28 cellular contexts compared by ENCODE assay signal in genomic region chr15:46450810-46451182, GRCh38.
"Had no signal": no experiment of that assay in that cellular context is flagged by ENCODE, and none has a peak within 500 bp of the region (broad histone marks: within the 10 kb centered on the region; RNA-seq: fewer than 3 reads in every experiment).

No MANE protein-coding gene starts in this region.

- H3K4me3 ChIP-seq: ascending aorta, cardiac muscle cell had no signal

- H3K36me3 ChIP-seq: ascending aorta, cardiac muscle cell had no signal

- H3K4me1 ChIP-seq: ascending aorta had no signal

- DNase-seq: activated B cell treated with CpG ODN at 0.5 μM for 24 hours; activated CD4-positive, alpha-beta memory T cell treated with anti-CD3 and anti-CD28 coated beads, Interleukin-2, amount 10 ng/mL, durations not matched to agents 7 days and 5 days; activated CD4-positive, alpha-beta T cell treated with anti-CD3 and anti-CD28 coated beads for 4 hours; activated CD4-positive, alpha-beta T cell treated with anti-CD3 and anti-CD28 coated beads, Interleukin-2, amount 10 ng/mL, durations not matched to agents 24 days and 14 days; activated CD4-positive, alpha-beta T cell treated with anti-CD3 and anti-CD28 coated beads, Interleukin-2, amount 50 U/mL, for 48 hours; activated CD4-positive, CD25-positive, alpha-beta regulatory T cell treated with anti-CD3 and anti-CD28 coated beads, Interleukin-2, amount 50 U/mL, for 72 hours; activated CD8-positive, alpha-beta memory T cell treated with anti-CD3 and anti-CD28 coated beads for 24 hours; activated CD8-positive, alpha-beta memory T cell treated with anti-CD3 and anti-CD28 coated beads, Interleukin-2, amount 10 ng/mL, durations not matched to agents 7 days and 5 days; activated CD8-positive, alpha-beta memory T cell treated with anti-CD3 and anti-CD28 coated beads, Interleukin-2, amount 50 U/mL, for 48 hours; activated CD8-positive, alpha-beta T cell treated with anti-CD3 and anti-CD28 coated beads, Interleukin-2, amount 10 ng/mL, durations not matched to agents 7 days and 5 days; activated effector memory CD4-positive, alpha-beta T cell treated with Interleukin-2 at 50 U/mL for 16 hours; activated gamma-delta T cell; activated naive CD4-positive, alpha-beta T cell treated with anti-CD3 and anti-CD28 coated beads, Interleukin-2, amount 10 ng/mL, durations not matched to agents 7 days and 5 days; activated naive CD4-positive, alpha-beta T cell treated with Interleukin-2 at 50 U/mL for 16 hours; activated naive CD8-positive, alpha-beta T cell treated with anti-CD3 and anti-CD28 coated beads, Interleukin-2, amount 10 ng/mL, durations not matched to agents 7 days and 5 days; activated naive CD8-positive, alpha-beta T cell treated with anti-CD3 and anti-CD28 coated beads, Interleukin-2, amount 50 U/mL, for 24 hours; activated T-cell treated with anti-CD3 and anti-CD28 coated beads, Interleukin-2, amount 50 U/mL, for 24 hours; activated T-cell treated with anti-CD3 and anti-CD28 coated beads, Interleukin-2, amount 50 U/mL, for 48 hours; amygdala; anterior cingulate cortex; caudate nucleus; T-helper 1 cell; T-helper 2 cell; T-helper 9 cell had no signal

- ATAC-seq: activated CD8-positive, alpha-beta memory T cell treated with anti-CD3 and anti-CD28 coated beads, Interleukin-2, amount 10 ng/mL, durations not matched to agents 7 days and 5 days; activated CD8-positive, alpha-beta T cell treated with anti-CD3 and anti-CD28 coated beads, Interleukin-2, amount 10 ng/mL, durations not matched to agents 7 days and 5 days; activated naive CD8-positive, alpha-beta T cell treated with anti-CD3 and anti-CD28 coated beads, Interleukin-2, amount 50 U/mL, for 24 hours had no signal

- FAIRE-seq: bronchial epithelial cell, TTC549 had no signal

- H3K9me3 ChIP-seq: ascending aorta had no signal
